Comparison of ENCODE assay signal across 8 cellular contexts in the genomic region with DNA sequence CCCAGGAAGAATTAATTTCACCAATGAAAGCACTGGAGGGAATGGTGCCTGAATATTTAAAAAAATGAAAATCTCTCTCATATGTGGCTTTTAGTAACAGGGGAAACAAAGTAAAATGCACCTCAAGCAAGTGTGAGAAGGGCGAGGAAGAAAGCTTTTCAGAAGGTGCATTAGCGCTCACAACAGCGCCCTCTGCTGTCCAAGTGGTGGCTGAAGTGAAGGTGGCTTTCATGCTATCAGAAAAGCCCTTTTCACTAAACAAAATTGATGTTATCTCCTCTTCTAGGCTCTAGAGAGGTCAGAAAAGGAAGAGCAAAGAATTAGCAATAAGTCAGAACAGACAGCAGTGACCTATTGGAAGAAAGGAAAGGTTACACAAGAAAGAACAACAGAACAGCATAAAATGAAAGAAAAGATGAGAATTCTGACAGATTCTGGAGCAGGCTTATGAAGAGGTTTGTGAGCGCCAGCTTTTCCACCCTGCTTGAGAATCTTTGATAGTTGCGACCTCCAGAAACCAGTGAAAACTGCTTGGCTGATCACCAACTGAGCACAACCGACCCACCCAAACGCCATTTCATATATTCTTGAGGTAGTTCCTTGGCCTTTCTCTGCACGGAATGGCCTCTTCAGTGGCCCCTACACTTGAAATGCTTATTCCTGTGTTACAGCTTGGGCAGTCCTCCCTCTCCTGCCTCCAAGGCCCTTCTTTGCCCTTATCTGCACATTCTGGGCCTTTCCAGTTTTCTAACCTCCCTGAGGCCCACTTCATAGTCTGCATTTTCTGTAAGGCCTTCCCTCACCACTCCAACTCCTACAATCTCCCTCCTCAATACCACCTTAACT.
DNase-seq lines count a peak whose midpoint lies in the region; ATAC-seq and TF ChIP-seq lines count a peak whose summit lies in the region.

No MANE protein-coding gene starts in this region.

- TF ChIP-seq CTCF in C4-2B (conservative IDR thresholded peaks at IDR 0.05), result peak; percentile 93

- in situ Hi-C loops in KBM-7 (cut with MboI; ENCODE audit: low pct_unique_long_range_greater_than_20kb, low sequenced_read_pairs), result no loop called here

- no peak overlapping the region for H3K27ac ChIP-seq in C4-2B

- peak; percentile 63 for DNase-seq in KBM-7
- peak; percentile 47 to 68 (median 50) for DNase-seq in T-helper 1 cell
- peak in 33 of 56 donors; percentile 5 to 80 (median 33) for DNase-seq in amygdala (lab: John Stamatoyannopoulos, UW)
- DNase-seq in iPS DF 4.7 (ENCODE audit: extremely low read depth, low spot score), result peak; percentile 36
- DNase-seq in stimulated activated CD4-positive, alpha-beta T cell treated with anti-CD3 and anti-CD28 coated beads, Interleukin-12 subunit alpha, Interleukin-12 subunit beta, amount 100 ng/mL, for 24 hours (ENCODE audit: low read depth in 2 of 2), result peak; percentile 21 to 67
- DNase-seq in NCI-H226, result no peak

- ATAC-seq in GM19351 (IDR thresholded peaks at IDR 0.05; ENCODE audit: unreplicated experiment), result peak; percentile 82
